8 cellular contexts compared by ENCODE assay signal in the genomic region with DNA sequence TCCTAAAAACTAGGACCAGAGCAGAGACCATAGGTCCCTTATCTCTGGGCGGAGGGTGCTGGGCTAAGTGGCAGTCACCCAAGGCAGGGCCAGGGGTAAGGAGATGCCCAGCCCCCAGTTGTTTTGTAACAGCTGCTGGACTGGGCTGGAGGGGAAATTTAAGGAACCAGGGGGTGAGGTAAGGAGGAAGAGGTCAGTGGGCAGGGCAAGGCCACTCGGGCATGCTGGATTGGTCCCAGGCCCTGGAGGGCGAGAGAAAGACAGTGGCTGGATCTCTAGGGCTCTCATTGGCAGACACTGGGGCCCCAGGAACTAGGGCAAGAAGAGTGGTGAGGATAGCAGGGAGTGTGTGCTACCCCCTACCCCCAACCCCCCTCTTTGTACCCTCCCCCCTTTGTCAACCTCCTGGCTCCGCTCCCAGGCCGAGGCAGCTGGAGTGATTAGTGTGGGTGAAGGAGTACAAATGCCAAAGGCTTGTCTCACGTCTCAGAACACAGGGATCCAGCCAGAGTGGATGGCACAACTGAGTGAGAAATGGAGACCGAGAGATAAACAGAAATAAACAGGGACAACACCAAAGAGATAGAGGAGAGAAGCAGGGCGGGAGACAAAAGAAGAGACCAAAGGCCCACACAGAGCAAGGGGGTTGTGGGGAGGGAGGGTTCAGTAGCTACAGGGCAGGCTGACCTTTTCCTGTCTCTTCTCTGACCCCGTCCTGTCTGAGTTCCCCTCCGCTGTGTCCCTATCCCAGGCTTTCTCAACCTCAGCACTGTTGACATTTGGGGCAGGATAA. TPM values are rescaled to one million over a fixed set of nuclear protein-coding genes. Genes with fewer than 3 reads are reported as not detected.
A peak's percentile ranks its signal among the peaks of the same experiment; 100 is the strongest.
DNase-seq lines count a peak whose midpoint lies in the region; ATAC-seq and TF ChIP-seq lines count a peak whose summit lies in the region.

No MANE protein-coding gene starts in this region.

- H3K4me3 ChIP-seq in heart left ventricle: peak overlapping the region in 1 of 12 donors; percentile 20
- no peak overlapping the region for H3K4me3 ChIP-seq in prostate gland
- H3K4me3 ChIP-seq in WERI-Rb-1 (ENCODE audit: low read depth, low read length): no peak overlapping the region
- no peak overlapping the region for H3K4me3 ChIP-seq in HAP-1

- intact Hi-C loops in heart left ventricle (cut with DNase I): loop anchor here in 1 of 10 donors (5.0 kb wide), 1 partner anchor 84 kb away; no protein-coding TSS in a partner anchor
- intact Hi-C loops in prostate gland (cut with DNase I): no loop called here

- in situ Hi-C loops in HAP-1 (cut with MboI; ENCODE audit: low sequenced_read_pairs): no loop called here

- TF ChIP-seq POLR2A in heart left ventricle (IDR thresholded peaks at IDR 0.05): no peak
- TF ChIP-seq POLR2A in prostate gland (IDR thresholded peaks at IDR 0.05): no peak

- peaks cover 0 to 57% (median 24%) of the 10 kb centered on the region in 12 donors for H3K4me1 ChIP-seq in heart left ventricle
- H3K4me1 ChIP-seq in prostate gland (replicated peaks): peaks cover 12% of the 10 kb centered on the region
- H3K4me1 ChIP-seq in HAP-1: no peaks in the 10 kb centered on the region

- H3K36me3 ChIP-seq in heart left ventricle (no peaks in the 10 kb centered on the region), prostate gland (no peaks in the 10 kb centered on the region), WERI-Rb-1 (no peaks in the 10 kb centered on the region), HAP-1 (replicated peaks) (no peaks in the 10 kb centered on the region)

- H3K27ac ChIP-seq in heart left ventricle (peak overlapping the region; percentile 63 to 96 (median 88)), prostate gland (peak overlapping the region; percentile 72 to 82), WERI-Rb-1 (no peak overlapping the region)

- TF ChIP-seq CTCF in GM20000 (IDR thresholded peaks at IDR 0.05; ENCODE audit: extremely low read depth, missing control alignments): no peak
- TF ChIP-seq CTCF in heart left ventricle (IDR thresholded peaks at IDR 0.05): no peak
- no peak for TF ChIP-seq CTCF in prostate gland (IDR thresholded peaks at IDR 0.05)
- no peak for TF ChIP-seq CTCF in WERI-Rb-1 (IDR thresholded peaks at IDR 0.05; ENCODE audit: low read depth, low read length)

- H3K27me3 ChIP-seq in heart left ventricle (no peaks in the 10 kb centered on the region), prostate gland (replicated peaks; ENCODE audit: insufficient read depth) (no peaks in the 10 kb centered on the region), WERI-Rb-1 (ENCODE audit: insufficient read depth, low read depth, severe bottlenecking) (no peaks in the 10 kb centered on the region), HAP-1 (ENCODE audit: low read depth) (no peaks in the 10 kb centered on the region; the same call in 1 of the 2 replicates)

- DNase-seq in GM20000 (ENCODE audit: low spot score) (peak; percentile 2), heart left ventricle (peak; percentile 63 to 87 (median 81)), prostate gland (ENCODE audit: low spot score) (no peak), WERI-Rb-1 (no peak), HAP-1 (ENCODE audit: low spot score in 2 of 2) (no peak), cortex of kidney (lab: John Stamatoyannopoulos, UW) (no peak), SIG-M5 treated with dmso at 0.1 percent for 504 hours (lab: John Stamatoyannopoulos, UW; ENCODE audit: unreplicated experiment) (no peak)

- WGBS in heart left ventricle, 4 donors: 27 to 39% (median 33%) methylated on average over 10 of the region's 10 CpGs
- 36% methylated on average over 10 of the region's 10 CpGs for WGBS in prostate gland

- H3K9me3 ChIP-seq in heart left ventricle (no peaks in the 10 kb centered on the region), prostate gland (no peaks in the 10 kb centered on the region), WERI-Rb-1 (ENCODE audit: severe bottlenecking) (no peaks in the 10 kb centered on the region), HAP-1 (no peaks in the 10 kb centered on the region)

- ATAC-seq in SK-N-SH treated with all-trans-retinoic acid at 6 μM for 48 hours (peak; percentile 82), heart left ventricle (peak; percentile 77 to 85 (median 80))

TF ChIP-seq in SK-N-SH treated with all-trans-retinoic acid at 6 μM for 48 hours, 23 proteins besides CTCF, POLR2A, EP300 and RAD21:
- TF ChIP-seq GLIS3 (CRISPR knock-in tag; IDR thresholded peaks at IDR 0.05): no peak
- TF ChIP-seq ZNF70 (CRISPR knock-in tag; IDR thresholded peaks at IDR 0.05): no peak
- TF ChIP-seq ESRRG (CRISPR knock-in tag; IDR thresholded peaks at IDR 0.05): no peak
- no peak for TF ChIP-seq RARB (CRISPR knock-in tag; IDR thresholded peaks at IDR 0.05)
- no peak for TF ChIP-seq ZFP30 (CRISPR knock-in tag; IDR thresholded peaks at IDR 0.05)
- TF ChIP-seq, protein P1, sequence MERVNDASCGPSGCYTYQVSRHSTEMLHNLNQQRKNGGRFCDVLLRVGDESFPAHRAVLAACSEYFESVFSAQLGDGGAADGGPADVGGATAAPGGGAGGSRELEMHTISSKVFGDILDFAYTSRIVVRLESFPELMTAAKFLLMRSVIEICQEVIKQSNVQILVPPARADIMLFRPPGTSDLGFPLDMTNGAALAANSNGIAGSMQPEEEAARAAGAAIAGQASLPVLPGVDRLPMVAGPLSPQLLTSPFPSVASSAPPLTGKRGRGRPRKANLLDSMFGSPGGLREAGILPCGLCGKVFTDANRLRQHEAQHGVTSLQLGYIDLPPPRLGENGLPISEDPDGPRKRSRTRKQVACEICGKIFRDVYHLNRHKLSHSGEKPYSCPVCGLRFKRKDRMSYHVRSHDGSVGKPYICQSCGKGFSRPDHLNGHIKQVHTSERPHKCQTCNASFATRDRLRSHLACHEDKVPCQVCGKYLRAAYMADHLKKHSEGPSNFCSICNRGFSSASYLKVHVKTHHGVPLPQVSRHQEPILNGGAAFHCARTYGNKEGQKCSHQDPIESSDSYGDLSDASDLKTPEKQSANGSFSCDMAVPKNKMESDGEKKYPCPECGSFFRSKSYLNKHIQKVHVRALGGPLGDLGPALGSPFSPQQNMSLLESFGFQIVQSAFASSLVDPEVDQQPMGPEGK (CRISPR knock-in tag; IDR thresholded peaks at IDR 0.05; ENCODE audit: borderline replicate concordance): no peak
- TF ChIP-seq, protein P2, sequence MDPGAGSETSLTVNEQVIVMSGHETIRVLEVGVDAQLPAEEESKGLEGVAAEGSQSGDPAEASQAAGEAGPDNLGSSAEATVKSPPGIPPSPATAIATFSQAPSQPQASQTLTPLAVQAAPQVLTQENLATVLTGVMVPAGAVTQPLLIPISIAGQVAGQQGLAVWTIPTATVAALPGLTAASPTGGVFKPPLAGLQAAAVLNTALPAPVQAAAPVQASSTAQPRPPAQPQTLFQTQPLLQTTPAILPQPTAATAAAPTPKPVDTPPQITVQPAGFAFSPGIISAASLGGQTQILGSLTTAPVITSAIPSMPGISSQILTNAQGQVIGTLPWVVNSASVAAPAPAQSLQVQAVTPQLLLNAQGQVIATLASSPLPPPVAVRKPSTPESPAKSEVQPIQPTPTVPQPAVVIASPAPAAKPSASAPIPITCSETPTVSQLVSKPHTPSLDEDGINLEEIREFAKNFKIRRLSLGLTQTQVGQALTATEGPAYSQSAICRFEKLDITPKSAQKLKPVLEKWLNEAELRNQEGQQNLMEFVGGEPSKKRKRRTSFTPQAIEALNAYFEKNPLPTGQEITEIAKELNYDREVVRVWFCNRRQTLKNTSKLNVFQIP (CRISPR knock-in tag; IDR thresholded peaks at IDR 0.05; ENCODE audit: borderline replicate concordance, low read depth): no peak
- TF ChIP-seq ARNTL (CRISPR knock-in tag; IDR thresholded peaks at IDR 0.05; ENCODE audit: borderline replicate concordance, low read depth): no peak
- TF ChIP-seq SNAI2 (CRISPR knock-in tag; IDR thresholded peaks at IDR 0.05): no peak
- no peak for TF ChIP-seq ZFP3 (CRISPR knock-in tag; IDR thresholded peaks at IDR 0.05)
- TF ChIP-seq TOX (CRISPR knock-in tag; IDR thresholded peaks at IDR 0.05; ENCODE audit: borderline replicate concordance): no peak
- TF ChIP-seq, protein P3, sequence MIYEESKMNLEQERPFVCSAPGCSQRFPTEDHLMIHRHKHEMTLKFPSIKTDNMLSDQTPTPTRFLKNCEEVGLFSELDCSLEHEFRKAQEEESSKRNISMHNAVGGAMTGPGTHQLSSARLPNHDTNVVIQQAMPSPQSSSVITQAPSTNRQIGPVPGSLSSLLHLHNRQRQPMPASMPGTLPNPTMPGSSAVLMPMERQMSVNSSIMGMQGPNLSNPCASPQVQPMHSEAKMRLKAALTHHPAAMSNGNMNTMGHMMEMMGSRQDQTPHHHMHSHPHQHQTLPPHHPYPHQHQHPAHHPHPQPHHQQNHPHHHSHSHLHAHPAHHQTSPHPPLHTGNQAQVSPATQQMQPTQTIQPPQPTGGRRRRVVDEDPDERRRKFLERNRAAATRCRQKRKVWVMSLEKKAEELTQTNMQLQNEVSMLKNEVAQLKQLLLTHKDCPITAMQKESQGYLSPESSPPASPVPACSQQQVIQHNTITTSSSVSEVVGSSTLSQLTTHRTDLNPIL (CRISPR knock-in tag; IDR thresholded peaks at IDR 0.05; ENCODE audit: low read depth): no peak
- TF ChIP-seq ISL1 (CRISPR knock-in tag; IDR thresholded peaks at IDR 0.05): no peak
- TF ChIP-seq BACH2 (CRISPR knock-in tag; IDR thresholded peaks at IDR 0.05; ENCODE audit: borderline replicate concordance): no peak
- TF ChIP-seq ZC3H10 (CRISPR knock-in tag; IDR thresholded peaks at IDR 0.05): no peak

RNA-seq across cellular contexts. Expression of a gene that starts 20.5 kb away (rescaled TPM):
- 100 to 1,000 TPM in 4 of 9 donors, 10 to 100 TPM in 5; 68.6 to 106 (median 92.8) TPM for total RNA-seq in heart left ventricle
- polyA plus RNA-seq in heart left ventricle: 10 to 100 TPM; 27.9 to 36.5 TPM
- 100 to 1,000 TPM; 100 to 123 TPM for total RNA-seq in prostate gland

RNA-seq across cellular contexts. Expression of a gene that starts 47.8 kb away (rescaled TPM):
- total RNA-seq in heart left ventricle (100 to 1,000 TPM; 249 to 706 (median 328) TPM), prostate gland (100 to 1,000 TPM in 1 of 2 donors, 10 to 100 TPM in 1; 97.3 to 132 TPM)
- 100 to 1,000 TPM; 236 to 331 TPM for polyA plus RNA-seq in heart left ventricle

RNA-seq across cellular contexts. Expression of a gene that starts 54.5 kb away (rescaled TPM):
- total RNA-seq in heart left ventricle: 10 to 100 TPM; 45.3 to 77.2 (median 52.9) TPM
- polyA plus RNA-seq in heart left ventricle: 10 to 100 TPM; 40.8 to 89.6 TPM
- 10 to 100 TPM; 90.0 to 92.5 TPM for total RNA-seq in prostate gland

Comparison
In these comparisons a context has a peak if more than half of its experiments do, and no peak if none do; other contexts are left out.
1. DNase-seq: peak in GM20000 (single experiment) and heart left ventricle (5 of 5); none in prostate gland (single experiment), WERI-Rb-1 (single experiment), HAP-1 (0 of 2), cortex of kidney (single experiment) and SIG-M5 treated with dmso at 0.1 percent for 504 hours (single experiment).